Comparison of ENCODE assay signal across 17 cellular contexts in genomic region chr7:95590387-95591248, GRCh38. TPM values are rescaled to one million over a fixed set of nuclear protein-coding genes. Genes with fewer than 3 reads are reported as not detected.
A peak's percentile ranks its signal among the peaks of the same experiment; 100 is the strongest.
DNase-seq lines count a peak whose midpoint lies in the region; ATAC-seq and TF ChIP-seq lines count a peak whose summit lies in the region.
"Had no signal": no experiment of that assay in that cellular context is flagged by ENCODE, and none has a peak within 500 bp of the region (broad histone marks: within the 10 kb centered on the region; RNA-seq: fewer than 3 reads in every experiment).

No MANE protein-coding gene starts in this region.

- intact Hi-C loops in Right ventricle myocardium inferior (cut with DNase I) (no loop called here), cardiac septum (cut with DNase I) (no loop called here), left lung (cut with DNase I) (no loop called here), gastrocnemius medialis (cut with DNase I; ENCODE audit: low total_unique reads) (no loop called here)
- intact Hi-C loops in CD4-positive, alpha-beta memory T cell (cut with micrococcal nuclease), result no loop called here

- no peak overlapping the region for H3K27ac Mint-ChIP-seq in activated T-cell treated with anti-CD3 and anti-CD28 coated beads, Interleukin-2, amount 50 U/mL, for 72 hours
- H3K27ac Mint-ChIP-seq in CD4-positive, alpha-beta memory T cell, result no peak overlapping the region
- H3K27ac Mint-ChIP-seq: activated CD4-positive, alpha-beta T cell treated with anti-CD3 and anti-CD28 coated beads, Interleukin-2, amount 10 ng/mL, durations not matched to agents 7 days and 5 days; stimulated activated naive B cell treated with anti-CD40 and anti-IgM and Interleukin-4, amounts not matched to agents 10 μg/mL and 1 μg/mL and 100 μg/mL, for 72 hours had no signal

- in situ Hi-C loops in gastrocnemius medialis (cut with MboI; ENCODE audit: low sequenced_read_pairs in 4 of 4), result loop anchor here in 3 of 4 donors (5.0 to 10.0 kb wide), 4 partner anchors 46 to 94 kb away; no protein-coding TSS in a partner anchor

- H3K4me1 Mint-ChIP-seq in activated T-cell treated with anti-CD3 and anti-CD28 coated beads, Interleukin-2, amount 50 U/mL, for 72 hours (ENCODE audit: low read depth), result peaks cover 4% of the 10 kb centered on the region
- H3K4me1 Mint-ChIP-seq in CD4-positive, alpha-beta memory T cell, result peaks cover 0 to 2% (median 0%) of the 10 kb centered on the region in 4 donors
- H3K4me1 Mint-ChIP-seq: activated CD4-positive, alpha-beta T cell treated with anti-CD3 and anti-CD28 coated beads, Interleukin-2, amount 10 ng/mL, durations not matched to agents 7 days and 5 days had no signal

- no peaks in the 10 kb centered on the region for H3K36me3 Mint-ChIP-seq in activated T-cell treated with anti-CD3 and anti-CD28 coated beads, Interleukin-2, amount 50 U/mL, for 72 hours (ENCODE audit: insufficient read depth in 2 of 2)
- H3K36me3 Mint-ChIP-seq in CD4-positive, alpha-beta memory T cell, result no peaks in the 10 kb centered on the region

- no peaks in the 10 kb centered on the region for H3K9me3 Mint-ChIP-seq in activated T-cell treated with anti-CD3 and anti-CD28 coated beads, Interleukin-2, amount 50 U/mL, for 72 hours
- peaks cover 0 to 4% (median under 1%) of the 10 kb centered on the region in 8 donors for H3K9me3 Mint-ChIP-seq in CD4-positive, alpha-beta memory T cell
- H3K9me3 Mint-ChIP-seq: activated CD4-positive, alpha-beta T cell treated with anti-CD3 and anti-CD28 coated beads, Interleukin-2, amount 10 ng/mL, durations not matched to agents 7 days and 5 days; stimulated activated naive B cell treated with anti-CD40 and anti-IgM and Interleukin-4, amounts not matched to agents 10 μg/mL and 1 μg/mL and 100 μg/mL, for 72 hours had no signal

- CTCF ChIA-PET in CD4-positive, alpha-beta memory T cell (lab: Charles Lee; ENCODE audit: partially characterized antibody), result no interaction called here

- H3K4me3 Mint-ChIP-seq in activated T-cell treated with anti-CD3 and anti-CD28 coated beads, Interleukin-2, amount 50 U/mL, for 72 hours, result no peak overlapping the region
- H3K4me3 Mint-ChIP-seq in CD4-positive, alpha-beta memory T cell, result no peak overlapping the region
- H3K4me3 Mint-ChIP-seq: activated CD4-positive, alpha-beta T cell treated with anti-CD3 and anti-CD28 coated beads, Interleukin-2, amount 10 ng/mL, durations not matched to agents 7 days and 5 days; stimulated activated naive B cell treated with anti-CD40 and anti-IgM and Interleukin-4, amounts not matched to agents 10 μg/mL and 1 μg/mL and 100 μg/mL, for 72 hours had no signal

- H3K4me1 ChIP-seq in left lung (peaks cover 8 to 76% of the 10 kb centered on the region in 2 donors), gastrocnemius medialis (peaks cover 6 to 35% of the 10 kb centered on the region in 2 donors)
- no peaks in the 10 kb centered on the region for H3K4me1 ChIP-seq in CD4-positive, alpha-beta memory T cell (ENCODE audit: insufficient read depth, low read length)

- ATAC-seq in Right ventricle myocardium inferior (peak; percentile 24), left lung (no peak), gastrocnemius medialis (peak in 1 of 2 donors; percentile 35), GM19035 (IDR thresholded peaks at IDR 0.05; ENCODE audit: unreplicated experiment) (no peak)
- ATAC-seq in activated T-cell treated with anti-CD3 and anti-CD28 coated beads, Interleukin-2, amount 50 U/mL, for 72 hours (replicated peaks in 1 of 2), result no peak
- ATAC-seq: stimulated activated naive B cell treated with anti-CD40 and anti-IgM and Interleukin-4, amounts not matched to agents 10 μg/mL and 1 μg/mL and 100 μg/mL, for 72 hours had no signal

- H3K27me3 ChIP-seq in left lung, result no peaks in the 10 kb centered on the region
- H3K27me3 ChIP-seq in gastrocnemius medialis, result no peaks in the 10 kb centered on the region
- H3K27me3 ChIP-seq in CD4-positive, alpha-beta memory T cell (ENCODE audit: insufficient read depth, low read length), result no peaks in the 10 kb centered on the region

- no peaks in the 10 kb centered on the region for H3K9me3 ChIP-seq in left lung
- H3K9me3 ChIP-seq in gastrocnemius medialis, result no peaks in the 10 kb centered on the region
- H3K9me3 ChIP-seq in CD4-positive, alpha-beta memory T cell (ENCODE audit: control insufficient read depth in 1 of 2, low read length in 2 of 2), result no peaks in the 10 kb centered on the region

- H3K27ac ChIP-seq in left lung (peak overlapping the region; percentile 5 to 20), gastrocnemius medialis (peak overlapping the region; percentile 91 to 97 (median 96))
- H3K27ac ChIP-seq in CD4-positive, alpha-beta memory T cell (ENCODE audit: low read depth, low read length), result no peak overlapping the region

- peak; percentile 12 to 38 for TF ChIP-seq POLR2A in gastrocnemius medialis (IDR thresholded peaks at IDR 0.05)

- POLR2A ChIA-PET in CD4-positive, alpha-beta memory T cell (lab: Charles Lee; ENCODE audit: partially characterized antibody), result no interaction called here

- peaks cover 6% of the 10 kb centered on the region for H3K27me3 Mint-ChIP-seq in activated T-cell treated with anti-CD3 and anti-CD28 coated beads, Interleukin-2, amount 50 U/mL, for 72 hours (ENCODE audit: low read depth)
- peaks cover 2 to 4% of the 10 kb centered on the region in 2 donors for H3K27me3 Mint-ChIP-seq in CD4-positive, alpha-beta memory T cell
- H3K27me3 Mint-ChIP-seq: stimulated activated naive B cell treated with anti-CD40 and anti-IgM and Interleukin-4, amounts not matched to agents 10 μg/mL and 1 μg/mL and 100 μg/mL, for 72 hours had no signal

- TF ChIP-seq CTCF in left lung (IDR thresholded peaks at IDR 0.05), result no peak
- TF ChIP-seq CTCF in gastrocnemius medialis (IDR thresholded peaks at IDR 0.05 in 4 of 5, conservative IDR thresholded peaks at IDR 0.05 in 1 of 5), result no peak

- peak overlapping the region in 1 of 2 donors; percentile 75 for H3K4me3 ChIP-seq in left lung
- H3K4me3 ChIP-seq in gastrocnemius medialis, result peak overlapping the region; percentile 78 to 94 (median 87)
- no peak overlapping the region for H3K4me3 ChIP-seq in CD4-positive, alpha-beta memory T cell (ENCODE audit: low read length in 2 of 2)

- H3K36me3 ChIP-seq in left lung (peaks cover 0 to 70% of the 10 kb centered on the region in 2 donors), gastrocnemius medialis (peaks cover 24 to 99% of the 10 kb centered on the region in 2 donors)
- H3K36me3 ChIP-seq in CD4-positive, alpha-beta memory T cell (ENCODE audit: insufficient read depth, low read length), result no peaks in the 10 kb centered on the region

- DNase-seq in Right ventricle myocardium inferior (ENCODE audit: missing footprints) (peak; percentile 51), cardiac septum (ENCODE audit: low spot score) (no peak), left lung (no peak), gastrocnemius medialis (no peak), mesenteric fat pad (ENCODE audit: low spot score) (no peak)
- no peak for DNase-seq in activated T-cell treated with anti-CD3 and anti-CD28 coated beads, Interleukin-2, amount 50 U/mL, for 72 hours
- DNase-seq in CD4-positive, alpha-beta memory T cell, result no peak
- DNase-seq: activated CD4-positive, alpha-beta T cell treated with anti-CD3 and anti-CD28 coated beads, Interleukin-2, amount 10 ng/mL, durations not matched to agents 7 days and 5 days; activated effector memory CD4-positive, alpha-beta T cell treated with Interleukin-2 at 50 U/mL for 16 hours; Calu3; HCEC 1CT; NCI-H524 treated with DMSO at 0.1 percent for 48 hours; stimulated activated CD4-positive, alpha-beta T cell treated with anti-CD3 and anti-CD28 coated beads, Interleukin-2, amount 100 ng/mL, for 48 hours; stimulated activated naive B cell treated with anti-CD40 and anti-IgM and Interleukin-4, amounts not matched to agents 10 μg/mL and 1 μg/mL and 100 μg/mL, for 72 hours had no signal

RNA-seq across cellular contexts. Expression of gene PDK4, which starts 5.7 kb away (rescaled TPM):
- total RNA-seq in Right ventricle myocardium inferior, result 431 TPM
- total RNA-seq in cardiac septum, result 49.0 TPM
- total RNA-seq in left lung, result 10 to 100 TPM; 26.0 to 56.6 TPM
- total RNA-seq in gastrocnemius medialis, result 1,000 to 10,000 TPM; 2,371 to 5,827 (median 4,654) TPM
- total RNA-seq in activated T-cell treated with anti-CD3 and anti-CD28 coated beads, Interleukin-2, amount 50 U/mL, for 72 hours, result not detected
- total RNA-seq in CD4-positive, alpha-beta memory T cell, result under 1 TPM; 0.35 to 0.44 TPM
- polyA plus RNA-seq in CD4-positive, alpha-beta memory T cell, result not detected
- 482 TPM for total RNA-seq in mesenteric fat pad
- total RNA-seq: A673; activated CD4-positive, alpha-beta T cell treated with anti-CD3 and anti-CD28 coated beads, Interleukin-2, amount 10 ng/mL, durations not matched to agents 7 days and 5 days; T-helper 2 cell treated with Interferon-gamma antibody and Interleukin-4, amounts not matched to agents 100 ng/mL and 5 ng/mL, for 36 hours had no signal

Comparison
In these comparisons a context has a peak if more than half of its experiments do, and no peak if none do; other contexts are left out.
1. H3K4me3 ChIP-seq: peak in gastrocnemius medialis (4 of 4); none in CD4-positive, alpha-beta memory T cell (0 of 2).
2. RNA of gene PDK4, which starts 5.7 kb away (total RNA-seq): 2,371 to 5,827 TPM in gastrocnemius medialis, 482 TPM in mesenteric fat pad (single experiment), 431 TPM in Right ventricle myocardium inferior (single experiment), 26.0 to 56.6 TPM in left lung and 49.0 TPM in cardiac septum (single experiment); 0.35 to 0.44 TPM in CD4-positive, alpha-beta memory T cell and not detected in activated T-cell treated with anti-CD3 and anti-CD28 coated beads, Interleukin-2, amount 50 U/mL, for 72 hours; every median in the first group is over 10 times any median in the second.